ENCODE assay signal across 30 cellular contexts in genomic region chr17:9798724-9799123, GRCh38. TPM values are rescaled to one million over a fixed set of nuclear protein-coding genes. Genes with fewer than 3 reads are reported as not detected.
"Had no signal": no experiment of that assay in that cellular context is flagged by ENCODE, and none has a peak within 500 bp of the region (broad histone marks: within the 10 kb centered on the region; RNA-seq: fewer than 3 reads in every experiment).

No MANE protein-coding gene starts in this region.

- H3K9me3 Mint-ChIP-seq: activated naive CD8-positive, alpha-beta T cell treated with anti-CD3 and anti-CD28 coated beads, Interleukin-2, amount 50 U/mL, for 24 hours; dendritic cell treated with granulocyte-macrophage colony-stimulating factor and Interleukin-4, amounts not matched to agents 40 ng/mL and 50 ng/mL, for 4 days; type B pancreatic cell had no signal

- H3K4me1 Mint-ChIP-seq: activated naive CD8-positive, alpha-beta T cell treated with anti-CD3 and anti-CD28 coated beads, Interleukin-2, amount 50 U/mL, for 24 hours had no signal

- H3K27me3 ChIP-seq: body of pancreas, vagina had no signal

- FAIRE-seq: endometrium, kidney, pancreas had no signal

- ATAC-seq: activated CD8-positive, alpha-beta T cell treated with anti-CD3 and anti-CD28 coated beads, Interleukin-2, amount 10 ng/mL, durations not matched to agents 7 days and 5 days; activated naive CD8-positive, alpha-beta T cell treated with anti-CD3 and anti-CD28 coated beads, Interleukin-2, amount 50 U/mL, for 24 hours; body of pancreas; left lobe of liver had no signal

- H3K36me3 Mint-ChIP-seq: type B pancreatic cell had no signal

- H3K4me3 ChIP-seq: body of pancreas, cardiac muscle cell, pancreas, sigmoid colon, thoracic aorta, vagina had no signal

- H3K9me3 ChIP-seq: body of pancreas, pancreas, sigmoid colon, thoracic aorta, vagina had no signal

- H3K4me3 Mint-ChIP-seq: activated CD8-positive, alpha-beta T cell treated with anti-CD3 and anti-CD28 coated beads, Interleukin-2, amount 10 ng/mL, durations not matched to agents 7 days and 5 days; activated naive CD8-positive, alpha-beta T cell treated with anti-CD3 and anti-CD28 coated beads, Interleukin-2, amount 50 U/mL, for 24 hours; activated T-helper 1 cell treated with anti-CD3 and anti-CD28 coated beads, Interleukin-12 subunit alpha, Interleukin-12 subunit beta, Interleukin-2, Interleukin-4 antibody, amounts not matched to agents 30 ng/mL and 10 ng/mL and 1 ng/mL, durations not matched to agents 14 hours and 24 hours and 36 hours; dendritic cell treated with granulocyte-macrophage colony-stimulating factor and Interleukin-4, amounts not matched to agents 40 ng/mL and 50 ng/mL, for 4 days; nephron; type B pancreatic cell had no signal

- H3K4me1 ChIP-seq: pancreas, sigmoid colon, vagina had no signal

- H3K36me3 ChIP-seq: cardiac muscle cell, pancreas, sigmoid colon, thoracic aorta, vagina, WERI-Rb-1 had no signal

- H3K27ac ChIP-seq: body of pancreas, cardiac muscle cell, pancreas, sigmoid colon, thoracic aorta, vagina, WERI-Rb-1 had no signal

- H3K27ac Mint-ChIP-seq: activated CD8-positive, alpha-beta T cell treated with anti-CD3 and anti-CD28 coated beads, Interleukin-2, amount 10 ng/mL, durations not matched to agents 7 days and 5 days; activated naive CD8-positive, alpha-beta T cell treated with anti-CD3 and anti-CD28 coated beads, Interleukin-2, amount 50 U/mL, for 24 hours; activated T-helper 1 cell treated with anti-CD3 and anti-CD28 coated beads, Interleukin-12 subunit alpha, Interleukin-12 subunit beta, Interleukin-2, Interleukin-4 antibody, amounts not matched to agents 30 ng/mL and 10 ng/mL and 1 ng/mL, durations not matched to agents 14 hours and 24 hours and 36 hours; dendritic cell treated with granulocyte-macrophage colony-stimulating factor and Interleukin-4, amounts not matched to agents 40 ng/mL and 50 ng/mL, for 4 days; nephron; type B pancreatic cell had no signal

- DNase-seq: activated CD4-positive, alpha-beta T cell treated with anti-CD3 and anti-CD28 coated beads for 1 hour; activated CD4-positive, alpha-beta T cell treated with anti-CD3 and anti-CD28 coated beads, Interleukin-2, amount 50 U/mL, for 1 hour; activated CD8-positive, alpha-beta T cell treated with anti-CD3 and anti-CD28 coated beads, Interleukin-2, amount 10 ng/mL, durations not matched to agents 7 days and 5 days; activated gamma-delta T cell; activated naive CD4-positive, alpha-beta T cell treated with anti-CD3 and anti-CD28 coated beads, Interleukin-2, amount 50 U/mL, for 16 hours; activated naive CD8-positive, alpha-beta T cell treated with anti-CD3 and anti-CD28 coated beads, Interleukin-2, amount 50 U/mL, for 24 hours; anterior cingulate cortex; body of pancreas; effector CD4-positive, alpha-beta T cell; foreskin fibroblast; kidney; pancreas; sigmoid colon; stimulated activated CD4-positive, alpha-beta T cell treated with anti-CD3 and anti-CD28 coated beads, Interleukin-4, amount 100 ng/mL, for 1 hour; stimulated activated naive CD4-positive, alpha-beta T cell treated with Interleukin-2 at 50 U/mL for 16 hours; WERI-Rb-1 had no signal

RNA-seq across cellular contexts. Expression of gene DHRS7C, which starts 7.3 kb away (rescaled TPM):
- total RNA-seq: activated CD8-positive, alpha-beta T cell treated with anti-CD3 and anti-CD28 coated beads, Interleukin-2, amount 10 ng/mL, durations not matched to agents 7 days and 5 days; activated T-helper 1 cell treated with anti-CD3 and anti-CD28 coated beads, Interleukin-12 subunit alpha, Interleukin-12 subunit beta, Interleukin-2, Interleukin-4 antibody, amounts not matched to agents 30 ng/mL and 10 ng/mL and 1 ng/mL, durations not matched to agents 14 hours and 24 hours and 36 hours; body of pancreas; epithelial cell of proximal tubule; glomerular endothelial cell; kidney; left lobe of liver; lung microvascular endothelial cell; pancreas; pulmonary artery endothelial cell; sigmoid colon; T-helper 2 cell treated with Interferon-gamma antibody and Interleukin-4, amounts not matched to agents 100 ng/mL and 5 ng/mL, for 36 hours; thoracic aorta; vagina had no signal
- polyA plus RNA-seq: cardiac muscle cell, pancreas had no signal

RNA-seq across cellular contexts. Expression of gene GSG1L2, which starts 23.2 kb away (rescaled TPM):
- total RNA-seq: activated CD8-positive, alpha-beta T cell treated with anti-CD3 and anti-CD28 coated beads, Interleukin-2, amount 10 ng/mL, durations not matched to agents 7 days and 5 days; activated T-helper 1 cell treated with anti-CD3 and anti-CD28 coated beads, Interleukin-12 subunit alpha, Interleukin-12 subunit beta, Interleukin-2, Interleukin-4 antibody, amounts not matched to agents 30 ng/mL and 10 ng/mL and 1 ng/mL, durations not matched to agents 14 hours and 24 hours and 36 hours; body of pancreas; cardiac muscle cell; epithelial cell of proximal tubule; glomerular endothelial cell; kidney; left lobe of liver; lung microvascular endothelial cell; pancreas; pulmonary artery endothelial cell; sigmoid colon; T-helper 2 cell treated with Interferon-gamma antibody and Interleukin-4, amounts not matched to agents 100 ng/mL and 5 ng/mL, for 36 hours; thoracic aorta; vagina had no signal
- polyA plus RNA-seq: cardiac muscle cell, pancreas, sigmoid colon had no signal

RNA-seq across cellular contexts. Expression of gene GLP2R, which starts 27.0 kb away (rescaled TPM):
- total RNA-seq: activated CD8-positive, alpha-beta T cell treated with anti-CD3 and anti-CD28 coated beads, Interleukin-2, amount 10 ng/mL, durations not matched to agents 7 days and 5 days; activated T-helper 1 cell treated with anti-CD3 and anti-CD28 coated beads, Interleukin-12 subunit alpha, Interleukin-12 subunit beta, Interleukin-2, Interleukin-4 antibody, amounts not matched to agents 30 ng/mL and 10 ng/mL and 1 ng/mL, durations not matched to agents 14 hours and 24 hours and 36 hours; cardiac muscle cell; glomerular endothelial cell; kidney; pulmonary artery endothelial cell; T-helper 2 cell treated with Interferon-gamma antibody and Interleukin-4, amounts not matched to agents 100 ng/mL and 5 ng/mL, for 36 hours had no signal
